In genomic region chr15:90038639-90039095, GRCh38 we compare ENCODE assay signal across 1 cellular context.
TF ChIP-seq lines count a peak whose summit lies in the region.

No MANE protein-coding gene starts in this region.

TF ChIP-seq in liver, 16 proteins besides CTCF, POLR2A, EP300 and RAD21 (continued from another document):
- TF ChIP-seq EGR1 (IDR thresholded peaks at IDR 0.05; ENCODE audit: low read depth in 2 of 2) (peak in 1 of 2 donors; percentile 78), FOXA2 (IDR thresholded peaks at IDR 0.05) (peak; percentile 63), NR2F2 (IDR thresholded peaks at IDR 0.05) (peak; percentile 44), RXRA (IDR thresholded peaks at IDR 0.05) (peak; percentile 86 to 96)
